ENCODE assay signal across 12 cellular contexts in the genomic region with DNA sequence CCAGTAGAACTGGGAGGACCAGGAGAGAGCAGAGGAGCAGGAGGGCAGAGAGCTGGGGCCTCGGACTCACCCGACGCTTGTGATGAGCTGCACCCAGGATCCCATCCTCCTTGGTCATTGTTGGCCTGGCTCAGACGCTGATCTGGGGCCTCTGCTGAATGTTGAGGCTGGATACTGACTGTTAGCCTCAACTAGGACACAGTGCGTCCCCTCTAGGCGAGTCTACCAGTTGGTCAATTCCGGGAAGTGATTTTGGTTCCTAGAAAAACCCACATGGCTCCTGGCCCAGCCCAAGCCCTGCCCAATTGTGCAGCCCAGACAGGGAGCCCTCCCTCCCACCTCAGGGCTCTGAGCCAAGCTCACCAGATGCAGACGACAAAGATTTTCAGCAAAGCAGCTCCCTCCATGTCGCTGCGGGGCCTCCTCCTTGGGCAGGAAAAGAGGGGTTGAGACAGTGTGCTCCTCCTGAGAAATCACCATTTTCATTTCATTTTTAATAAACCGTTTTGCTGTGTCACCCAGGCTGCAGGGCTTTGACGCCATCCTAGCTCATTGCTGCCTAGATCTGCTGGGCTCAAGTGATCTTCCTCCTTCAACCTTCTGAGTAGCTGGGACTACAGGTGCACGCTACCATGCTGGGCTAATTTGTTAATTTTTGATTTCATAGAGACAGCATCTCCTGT. TPM values are rescaled to one million over a fixed set of nuclear protein-coding genes. Genes with fewer than 3 reads are reported as not detected.
DNase-seq lines count a peak whose midpoint lies in the region; ATAC-seq lines count a peak whose summit lies in the region.
"Had no signal": no experiment of that assay in that cellular context is flagged by ENCODE, and none has a peak within 500 bp of the region (broad histone marks: within the 10 kb centered on the region; RNA-seq: fewer than 3 reads in every experiment).

A gene with protein sequence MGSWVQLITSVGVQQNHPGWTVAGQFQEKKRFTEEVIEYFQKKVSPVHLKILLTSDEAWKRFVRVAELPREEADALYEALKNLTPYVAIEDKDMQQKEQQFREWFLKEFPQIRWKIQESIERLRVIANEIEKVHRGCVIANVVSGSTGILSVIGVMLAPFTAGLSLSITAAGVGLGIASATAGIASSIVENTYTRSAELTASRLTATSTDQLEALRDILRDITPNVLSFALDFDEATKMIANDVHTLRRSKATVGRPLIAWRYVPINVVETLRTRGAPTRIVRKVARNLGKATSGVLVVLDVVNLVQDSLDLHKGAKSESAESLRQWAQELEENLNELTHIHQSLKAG (minus strand): TSS at position 180 of the 683 bp plus-strand sequence. CDS start 75 bp downstream, at position 105.

- POLR2A ChIA-PET in activated naive CD8-positive, alpha-beta T cell treated with anti-CD3 and anti-CD28 coated beads, Interleukin-2, amount 10 ng/mL, durations not matched to agents 7 days and 5 days (lab: Charles Lee): interaction anchor here (1.0 to 1.4 kb wide), 2 partner anchors 10 to 280 kb away, joined by 4 to 8 read pairs; partner anchors contain the start of gene TXN2
- POLR2A ChIA-PET in activated CD4-positive, alpha-beta T cell treated with anti-CD3 and anti-CD28 coated beads, Interleukin-2, amount 10 ng/mL, durations not matched to agents 7 days and 5 days (lab: Charles Lee): interaction anchor here (0.7 kb wide), 1 partner anchor 51 kb away, joined by 3 read pairs; the partner anchor contains the start of gene APOL1

- H3K27me3 Mint-ChIP-seq in activated naive CD8-positive, alpha-beta T cell treated with anti-CD3 and anti-CD28 coated beads, Interleukin-2, amount 10 ng/mL, durations not matched to agents 7 days and 5 days: no peaks in the 10 kb centered on the region
- H3K27me3 Mint-ChIP-seq in activated naive CD8-positive, alpha-beta T cell treated with anti-CD3 and anti-CD28 coated beads for 36 hours: peaks cover 4% of the 10 kb centered on the region
- H3K27me3 Mint-ChIP-seq in activated CD4-positive, alpha-beta T cell treated with anti-CD3 and anti-CD28 coated beads, Interleukin-2, amount 10 ng/mL, durations not matched to agents 7 days and 5 days: no peaks in the 10 kb centered on the region

- peak within 1 kb of the TSS; percentile 70 for H3K4me3 Mint-ChIP-seq in activated naive CD8-positive, alpha-beta T cell treated with anti-CD3 and anti-CD28 coated beads, Interleukin-2, amount 10 ng/mL, durations not matched to agents 7 days and 5 days
- no peak within 1 kb of the TSS for H3K4me3 Mint-ChIP-seq in activated naive CD8-positive, alpha-beta T cell treated with anti-CD3 and anti-CD28 coated beads for 36 hours
- no peak within 1 kb of the TSS for H3K4me3 Mint-ChIP-seq in activated CD4-positive, alpha-beta T cell treated with anti-CD3 and anti-CD28 coated beads, Interleukin-2, amount 10 ng/mL, durations not matched to agents 7 days and 5 days
- H3K4me3 Mint-ChIP-seq: activated naive CD8-positive, alpha-beta T cell treated with anti-CD3 and anti-CD28 coated beads, Interleukin-2, amount 50 U/mL, for 24 hours; CD4-positive, alpha-beta T cell had no signal

- H3K4me1 Mint-ChIP-seq in activated naive CD8-positive, alpha-beta T cell treated with anti-CD3 and anti-CD28 coated beads, Interleukin-2, amount 10 ng/mL, durations not matched to agents 7 days and 5 days: peaks cover 53% of the 10 kb centered on the region
- H3K4me1 Mint-ChIP-seq in activated naive CD8-positive, alpha-beta T cell treated with anti-CD3 and anti-CD28 coated beads for 36 hours: peaks cover 18% of the 10 kb centered on the region
- H3K4me1 Mint-ChIP-seq in activated CD4-positive, alpha-beta T cell treated with anti-CD3 and anti-CD28 coated beads, Interleukin-2, amount 10 ng/mL, durations not matched to agents 7 days and 5 days: peaks cover 35% of the 10 kb centered on the region

- ATAC-seq in activated naive CD8-positive, alpha-beta T cell treated with anti-CD3 and anti-CD28 coated beads, Interleukin-2, amount 10 ng/mL, durations not matched to agents 7 days and 5 days (ENCODE audit: low read depth): peak; percentile 54
- ATAC-seq: activated naive CD8-positive, alpha-beta T cell treated with anti-CD3 and anti-CD28 coated beads, Interleukin-2, amount 50 U/mL, for 24 hours had no signal

- H3K27ac Mint-ChIP-seq in activated naive CD8-positive, alpha-beta T cell treated with anti-CD3 and anti-CD28 coated beads, Interleukin-2, amount 10 ng/mL, durations not matched to agents 7 days and 5 days: peak within 1 kb of the TSS; percentile 81
- H3K27ac Mint-ChIP-seq in activated naive CD8-positive, alpha-beta T cell treated with anti-CD3 and anti-CD28 coated beads for 36 hours: no peak within 1 kb of the TSS
- H3K27ac Mint-ChIP-seq in activated CD4-positive, alpha-beta T cell treated with anti-CD3 and anti-CD28 coated beads, Interleukin-2, amount 10 ng/mL, durations not matched to agents 7 days and 5 days: no peak within 1 kb of the TSS
- H3K27ac Mint-ChIP-seq: activated naive CD8-positive, alpha-beta T cell treated with anti-CD3 and anti-CD28 coated beads, Interleukin-2, amount 50 U/mL, for 24 hours; CD4-positive, alpha-beta T cell had no signal

- peaks cover 4% of the 10 kb centered on the region for H3K36me3 Mint-ChIP-seq in activated naive CD8-positive, alpha-beta T cell treated with anti-CD3 and anti-CD28 coated beads, Interleukin-2, amount 10 ng/mL, durations not matched to agents 7 days and 5 days
- no peaks in the 10 kb centered on the region for H3K36me3 Mint-ChIP-seq in activated naive CD8-positive, alpha-beta T cell treated with anti-CD3 and anti-CD28 coated beads for 36 hours
- no peaks in the 10 kb centered on the region for H3K36me3 Mint-ChIP-seq in activated CD4-positive, alpha-beta T cell treated with anti-CD3 and anti-CD28 coated beads, Interleukin-2, amount 10 ng/mL, durations not matched to agents 7 days and 5 days (ENCODE audit: low read depth)

- CTCF ChIA-PET in activated CD4-positive, alpha-beta T cell treated with anti-CD3 and anti-CD28 coated beads, Interleukin-2, amount 10 ng/mL, durations not matched to agents 7 days and 5 days (lab: Charles Lee): interaction anchor here (0.7 to 1.5 kb wide), 2 partner anchors 22 to 29 kb away, joined by 3 read pairs; no protein-coding TSS in a partner anchor

- H3K9me3 Mint-ChIP-seq in activated naive CD8-positive, alpha-beta T cell treated with anti-CD3 and anti-CD28 coated beads, Interleukin-2, amount 10 ng/mL, durations not matched to agents 7 days and 5 days: no peaks in the 10 kb centered on the region
- H3K9me3 Mint-ChIP-seq in activated naive CD8-positive, alpha-beta T cell treated with anti-CD3 and anti-CD28 coated beads for 36 hours: no peaks in the 10 kb centered on the region
- no peaks in the 10 kb centered on the region for H3K9me3 Mint-ChIP-seq in activated CD4-positive, alpha-beta T cell treated with anti-CD3 and anti-CD28 coated beads, Interleukin-2, amount 10 ng/mL, durations not matched to agents 7 days and 5 days
- H3K9me3 Mint-ChIP-seq: activated naive CD8-positive, alpha-beta T cell treated with anti-CD3 and anti-CD28 coated beads, Interleukin-2, amount 50 U/mL, for 24 hours; CD4-positive, alpha-beta T cell had no signal

- peak; percentile 50 for DNase-seq in activated naive CD8-positive, alpha-beta T cell treated with anti-CD3 and anti-CD28 coated beads, Interleukin-2, amount 10 ng/mL, durations not matched to agents 7 days and 5 days
- no peak for DNase-seq in activated naive CD8-positive, alpha-beta T cell treated with anti-CD3 and anti-CD28 coated beads for 36 hours
- DNase-seq in dermis blood vessel endothelial cell: peak; percentile 40
- DNase-seq in mesenteric fat pad (ENCODE audit: low spot score): peak; percentile 92
- DNase-seq in ureter (ENCODE audit: low spot score): peak; percentile 87
- no peak for DNase-seq in SIG-M5 treated with dmso at 0.1 percent for 504 hours (lab: John Stamatoyannopoulos, UW; ENCODE audit: unreplicated experiment)
- DNase-seq in activated CD4-positive, alpha-beta T cell treated with anti-CD3 and anti-CD28 coated beads, Interleukin-2, amount 10 ng/mL, durations not matched to agents 7 days and 5 days: no peak
- DNase-seq in SKM-1 treated with dmso at 0.1 percent for 144 hours (lab: John Stamatoyannopoulos, UW; ENCODE audit: unreplicated experiment): no peak
- DNase-seq: activated naive CD8-positive, alpha-beta T cell treated with anti-CD3 and anti-CD28 coated beads, Interleukin-2, amount 50 U/mL, for 24 hours; SJCRH30 had no signal

RNA-seq across cellular contexts. Expression of the gene that starts here (rescaled TPM):
- 1 to 10 TPM; 5.7 to 6.5 TPM for total RNA-seq in activated naive CD8-positive, alpha-beta T cell treated with anti-CD3 and anti-CD28 coated beads, Interleukin-2, amount 10 ng/mL, durations not matched to agents 7 days and 5 days
- total RNA-seq in activated naive CD8-positive, alpha-beta T cell treated with anti-CD3 and anti-CD28 coated beads for 36 hours: under 1 TPM; 0.70 to 0.95 TPM
- 2.4 and 3.1 TPM in 2 replicates for total RNA-seq in dermis blood vessel endothelial cell
- total RNA-seq in mesenteric fat pad: 51.4 TPM
- 34.4 TPM for total RNA-seq in ureter
- under 1 TPM; 0.54 to 0.57 TPM for total RNA-seq in activated CD4-positive, alpha-beta T cell treated with anti-CD3 and anti-CD28 coated beads, Interleukin-2, amount 10 ng/mL, durations not matched to agents 7 days and 5 days
- total RNA-seq: CD4-positive, alpha-beta T cell; HT1080 had no signal

Comparison
In these comparisons a context has a peak if more than half of its experiments do, and no peak if none do; other contexts are left out.
1. DNase-seq: peak in activated naive CD8-positive, alpha-beta T cell treated with anti-CD3 and anti-CD28 coated beads, Interleukin-2, amount 10 ng/mL, durations not matched to agents 7 days and 5 days (single experiment), dermis blood vessel endothelial cell (single experiment), mesenteric fat pad (single experiment) and ureter (single experiment); none in activated naive CD8-positive, alpha-beta T cell treated with anti-CD3 and anti-CD28 coated beads for 36 hours (single experiment), SIG-M5 treated with dmso at 0.1 percent for 504 hours (single experiment), activated CD4-positive, alpha-beta T cell treated with anti-CD3 and anti-CD28 coated beads, Interleukin-2, amount 10 ng/mL, durations not matched to agents 7 days and 5 days (single experiment) and SKM-1 treated with dmso at 0.1 percent for 144 hours (single experiment).